In the genomic region with DNA sequence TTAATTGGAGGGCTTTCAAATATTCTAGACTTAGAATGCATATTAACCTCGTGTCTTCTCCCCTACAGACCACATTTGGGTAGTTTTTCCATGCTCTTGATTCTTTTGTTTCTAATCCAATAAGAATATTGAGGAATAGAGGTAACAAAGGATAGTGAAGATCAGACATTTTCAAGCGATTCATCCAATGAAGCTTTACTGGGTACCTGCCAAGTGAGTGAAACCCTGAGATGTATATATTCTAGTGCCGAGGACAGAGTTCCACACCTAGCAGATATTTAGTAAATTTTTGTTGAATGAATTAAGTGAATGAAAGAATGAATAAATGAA, we compare ENCODE assay signal across 8 cellular contexts. TPM values are rescaled to one million over a fixed set of nuclear protein-coding genes. Genes with fewer than 3 reads are reported as not detected.
DNase-seq lines count a peak whose midpoint lies in the region; FAIRE-seq and TF ChIP-seq lines count a peak whose summit lies in the region.

No MANE protein-coding gene starts in this region.

- H3K18ac ChIP-seq in H1 (ENCODE audit: extremely low read depth, low read length) = no peak overlapping the region

- peak overlapping the region; percentile 98 for H3K4me3 Mint-ChIP-seq in activated naive CD4-positive, alpha-beta T cell treated with anti-CD3 and anti-CD28 coated beads, Interleukin-2, amount 50 U/mL, for 24 hours

- CTCF ChIA-PET in H1 (lab: Charles Lee; ENCODE audit: partially characterized antibody) = interaction anchor here (0.8 kb wide), 1 partner anchor 11 kb away, joined by 3 read pairs; no protein-coding TSS in a partner anchor

- no peak overlapping the region for H2BK12ac ChIP-seq in H1 (ENCODE audit: low read depth, low read length)

- no peak for TF ChIP-seq EP300 in H1 (IDR thresholded peaks at IDR 0.05; ENCODE audit: borderline replicate concordance in 1 of 2, low read depth in 2 of 2, low read length in 2 of 2)

- no peaks in the 10 kb centered on the region for H3K9me3 ChIP-seq in H1 (ENCODE audit: insufficient read depth in 2 of 2, low read depth in 1 of 2, low read length in 1 of 2)
- no peaks in the 10 kb centered on the region for H3K9me3 ChIP-seq in parathyroid adenoma (ENCODE audit: control insufficient read depth, low read length)

- H3K4me3 ChIP-seq in H1 (ENCODE audit: extremely low read depth in 1 of 4, insufficient read depth in 2 of 4, low read depth in 3 of 4, low read length in 4 of 4) (peak overlapping the region; percentile 91 to 100 (median 98)), parathyroid adenoma (ENCODE audit: low read depth, low read length) (peak overlapping the region; percentile 74)

- peaks cover 21% of the 10 kb centered on the region for H3K4me1 Mint-ChIP-seq in activated naive CD4-positive, alpha-beta T cell treated with anti-CD3 and anti-CD28 coated beads, Interleukin-2, amount 50 U/mL, for 24 hours

- H3K27ac ChIP-seq in H1 (ENCODE audit: low read depth, low read length) (no peak overlapping the region), parathyroid adenoma (peak overlapping the region; percentile 22)

- no peak overlapping the region for H2BK120ac ChIP-seq in H1 (replicated peaks; ENCODE audit: low read depth, low read length)

- no peak for TF ChIP-seq POLR2A in H1 (IDR thresholded peaks at IDR 0.05; ENCODE audit: control extremely low read depth in 1 of 2, low read depth in 2 of 2, low read length in 2 of 2)

- H2AK5ac ChIP-seq in H1 (ENCODE audit: low read depth, low read length) = no peak overlapping the region

- H3K27ac Mint-ChIP-seq in activated naive CD4-positive, alpha-beta T cell treated with anti-CD3 and anti-CD28 coated beads, Interleukin-2, amount 50 U/mL, for 24 hours = peak overlapping the region; percentile 95

- H4K91ac ChIP-seq in H1 (replicated peaks; ENCODE audit: insufficient read length, low read length) = no peak overlapping the region

- H2BK20ac ChIP-seq in H1 (ENCODE audit: low read length) = no peak overlapping the region

- H3K9ac ChIP-seq in H1 (replicated peaks in 1 of 4; ENCODE audit: extremely low read depth in 1 of 4, low read depth in 3 of 4, low read length in 3 of 4) (peak overlapping the region in 3 of 4 experiments; percentile 67 to 85 (median 84); a peak in 5 of 7 replicates), parathyroid adenoma (no peak overlapping the region)

- no peak for TF ChIP-seq RAD21 in H1 (IDR thresholded peaks at IDR 0.05 in 1 of 2, conservative IDR thresholded peaks at IDR 0.05 in 1 of 2; ENCODE audit: low read depth in 2 of 2, low read length in 2 of 2)

- no peak overlapping the region for H4K8ac ChIP-seq in H1 (ENCODE audit: extremely low read depth, insufficient read depth, low read length)

- H3K79me1 ChIP-seq in H1 (ENCODE audit: low read depth, low read length) = no peaks in the 10 kb centered on the region; the same call in 1 of the 2 replicates

- peaks cover 0 to 1% (median 0%) of the 10 kb centered on the region in 4 experiments; a peak in 2 of 7 replicates for H3K27me3 ChIP-seq in H1 (replicated peaks in 1 of 4; ENCODE audit: control insufficient read depth in 3 of 4, extremely low read depth in 1 of 4, insufficient read depth in 3 of 4, low read length in 3 of 4)
- H3K27me3 ChIP-seq in parathyroid adenoma (ENCODE audit: control insufficient read depth, insufficient read depth, low read length) = no peaks in the 10 kb centered on the region

- H3K9me3 Mint-ChIP-seq in activated naive CD4-positive, alpha-beta T cell treated with anti-CD3 and anti-CD28 coated beads, Interleukin-2, amount 50 U/mL, for 24 hours = no peaks in the 10 kb centered on the region

- no peaks in the 10 kb centered on the region; a peak in 1 of 7 replicates for H3K4me1 ChIP-seq in H1 (replicated peaks in 1 of 4; ENCODE audit: control insufficient read depth in 3 of 4, insufficient read depth in 4 of 4, low read length in 3 of 4)
- no peaks in the 10 kb centered on the region for H3K4me1 ChIP-seq in parathyroid adenoma

- H3K27me3 Mint-ChIP-seq in activated naive CD4-positive, alpha-beta T cell treated with anti-CD3 and anti-CD28 coated beads, Interleukin-2, amount 50 U/mL, for 24 hours = peaks cover 1% of the 10 kb centered on the region

- WGBS in H1 (ENCODE audit: extremely low coverage in 1 of 2, insufficient coverage in 1 of 2, insufficient read length in 1 of 2, insufficient replicate concordance in 2 of 2, low coverage in 1 of 2, low lambda C conversion rate in 2 of 2, missing lambda C conversion rate in 1 of 2), 2 experiments = 60% methylated on average over 3 of the region's 3 CpGs; no CpG with 5 or more reads in 1 of the 2 experiments

- POLR2A ChIA-PET in H1 (lab: Charles Lee; ENCODE audit: partially characterized antibody) = interaction anchor here (0.8 to 3.4 kb wide), 7 partner anchors 8 to 56 kb away, joined by 3 to 19 read pairs (median 3); no protein-coding TSS in a partner anchor

- H2BK5ac ChIP-seq in H1 (ENCODE audit: low read depth, low read length) = no peak overlapping the region

- TF ChIP-seq CTCF in H1 (IDR thresholded peaks at IDR 0.05; ENCODE audit: control extremely low read depth in 1 of 3, insufficient read depth in 1 of 3, low read depth in 1 of 3, low read length in 3 of 3) (no peak), parathyroid adenoma (IDR thresholded peaks at IDR 0.05) (no peak)

- H4K20me1 ChIP-seq in H1 (replicated peaks in 1 of 2; ENCODE audit: control insufficient read depth in 1 of 2, insufficient read depth in 2 of 2, low read length in 2 of 2) = peaks cover 0 to 3% of the 10 kb centered on the region in 2 experiments

- peak overlapping the region; percentile 43 to 79 for H3K4me2 ChIP-seq in H1 (ENCODE audit: insufficient read depth in 1 of 2, low read depth in 2 of 2, low read length in 2 of 2)
- H3K4me2 ChIP-seq in parathyroid adenoma (ENCODE audit: low read length) = peak overlapping the region; percentile 92

- DNase-seq in activated naive CD4-positive, alpha-beta T cell (lab: John Stamatoyannopoulos, UW) = no peak
- peak; percentile 70 for DNase-seq in NCI-H748 treated with DMSO at 0.1 percent for 48 hours (lab: John Stamatoyannopoulos, UW)
- no peak for DNase-seq in H1 (ENCODE audit: low read depth in 1 of 2, low spot score in 2 of 2)
- no peak for DNase-seq in NCI-H2081 (lab: John Stamatoyannopoulos, UW)
- no peak for DNase-seq in stimulated activated CD4-positive, alpha-beta T cell treated with anti-CD3 and anti-CD28 coated beads, Interleukin-2, amount 100 ng/mL, for 48 hours
- DNase-seq in NCI-H146 (lab: John Stamatoyannopoulos, UW) = no peak

- no peak overlapping the region for H2BK15ac ChIP-seq in H1 (ENCODE audit: low read length)

- no peak overlapping the region for H3K4ac ChIP-seq in H1 (replicated peaks; ENCODE audit: insufficient read length, low read depth, low read length)

- peaks cover 4% of the 10 kb centered on the region; the same call in 1 of the 2 replicates for H3K23me2 ChIP-seq in H1 (ENCODE audit: low read depth, low read length)

- peak overlapping the region; percentile 54 for H4K5ac ChIP-seq in H1 (ENCODE audit: insufficient read length, low read depth, low read length)

- H3K36me3 ChIP-seq in H1 (ENCODE audit: control insufficient read depth in 2 of 4, insufficient read depth in 4 of 4, low read length in 3 of 4) (peaks cover 0 to 16% (median 8%) of the 10 kb centered on the region in 4 experiments; a peak in 6 of 8 replicates), parathyroid adenoma (ENCODE audit: control insufficient read depth, insufficient read depth, low read length) (no peaks in the 10 kb centered on the region)

- H3K56ac ChIP-seq in H1 (replicated peaks; ENCODE audit: insufficient read length, low read depth, low read length) = no peak overlapping the region

- peak overlapping the region; percentile 78 for H2AFZ ChIP-seq in H1 (ENCODE audit: low read length)
- peak overlapping the region; percentile 97 for H2AFZ ChIP-seq in parathyroid adenoma

- H3K23ac ChIP-seq in H1 (ENCODE audit: insufficient read length) = no peak overlapping the region

- H3K79me2 ChIP-seq in H1 (ENCODE audit: control insufficient read depth in 1 of 2, insufficient read depth in 2 of 2, low read length in 2 of 2) = peaks cover 0 to 41% of the 10 kb centered on the region in 2 experiments; a peak in 2 of 4 replicates
- no peaks in the 10 kb centered on the region for H3K79me2 ChIP-seq in parathyroid adenoma

- H3K36me3 Mint-ChIP-seq in activated naive CD4-positive, alpha-beta T cell treated with anti-CD3 and anti-CD28 coated beads, Interleukin-2, amount 50 U/mL, for 24 hours = peaks cover 10% of the 10 kb centered on the region

- no peak for FAIRE-seq in H1 (lab: Jason Lieb, UNC)

- H3K14ac ChIP-seq in H1 (ENCODE audit: insufficient read length) = no peak overlapping the region

TF ChIP-seq in H1, 55 proteins besides CTCF, POLR2A, EP300 and RAD21:
- TF ChIP-seq CTBP2 (IDR thresholded peaks at IDR 0.05; ENCODE audit: borderline replicate concordance, insufficient read depth, insufficient read length, low read length) (no peak), KDM4A (IDR thresholded peaks at IDR 0.05; ENCODE audit: low read depth, low read length, severe bottlenecking) (no peak), BRCA1 (IDR thresholded peaks at IDR 0.05; ENCODE audit: low read depth, low read length) (no peak), SP2 (IDR thresholded peaks at IDR 0.05; ENCODE audit: low read length) (no peak), CREB1 (IDR thresholded peaks at IDR 0.05) (no peak), SP4 (IDR thresholded peaks at IDR 0.05; ENCODE audit: low read length) (no peak), SUZ12 (IDR thresholded peaks at IDR 0.05; ENCODE audit: low read length) (no peak), JUN (IDR thresholded peaks at IDR 0.05; ENCODE audit: low read depth, low read length) (no peak), TBP (IDR thresholded peaks at IDR 0.05; ENCODE audit: low read depth, low read length) (no peak)

RNA-seq across cellular contexts. Expression of a gene that starts 0.5 kb away (rescaled TPM):
- 42.7 and 45.6 TPM in 2 replicates for total RNA-seq in H1 (2021; fragmentation: NEBNext Ultra II Directional; extraction: Animal tissue kit (Norgen Biotek cat#: 25700))
- 17.0 and 26.4 TPM in 2 replicates for polyA plus RNA-seq in H1 (2011; rRNA removed)
- polyA plus RNA-seq in H1 (2011; cell fraction: cytosol; rRNA removed) = 34.6 TPM
- polyA plus RNA-seq in H1 (2011; cell fraction: nucleus; rRNA removed) = 17.1 TPM
- 25.0 to 35.8 TPM (median 30.2 TPM) in 4 replicates for polyA plus RNA-seq in H1 (2012, experiment 1 of 2)
- 5.5 TPM for polyA plus RNA-seq in H1 (2012, experiment 2 of 2)
- polyA plus RNA-seq in H1 (2013, experiment 1 of 2) = 43.2 TPM
- polyA plus RNA-seq in H1 (2013, experiment 2 of 2) = 41.3 TPM
- polyA minus RNA-seq in H1 (2011; rRNA and poly(A)+ RNA removed) = 36.3 and 46.9 TPM in 2 replicates
- 19.9 TPM for polyA minus RNA-seq in H1 (2011; cell fraction: cytosol; rRNA and poly(A)+ RNA removed)
- 112 TPM for polyA minus RNA-seq in H1 (2011; cell fraction: nucleus; rRNA and poly(A)+ RNA removed)
